2 cellular contexts compared by ENCODE assay signal in genomic region chr5:86986837-86987236, GRCh38.
TF ChIP-seq lines count a peak whose summit lies in the region.

No MANE protein-coding gene starts in this region.

TF ChIP-seq in SK-N-SH, 30 proteins besides CTCF, POLR2A, EP300 and RAD21:
- no peak for TF ChIP-seq NFIC (IDR thresholded peaks at IDR 0.05; ENCODE audit: borderline replicate concordance)
- TF ChIP-seq ELF1 (IDR thresholded peaks at IDR 0.05): no peak
- no peak for TF ChIP-seq MAX (IDR thresholded peaks at IDR 0.05; ENCODE audit: low read depth)
- no peak for TF ChIP-seq PBX3 (IDR thresholded peaks at IDR 0.05)
- TF ChIP-seq RCOR1 (IDR thresholded peaks at IDR 0.05; ENCODE audit: low read length): no peak
- no peak for TF ChIP-seq IRF3 (IDR thresholded peaks at IDR 0.05; ENCODE audit: low read depth, low read length)
- TF ChIP-seq SIN3A (IDR thresholded peaks at IDR 0.05; ENCODE audit: borderline replicate concordance, low read depth, low read length): no peak
- no peak for TF ChIP-seq NRF1 (IDR thresholded peaks at IDR 0.05; ENCODE audit: low read depth, low read length)
- no peak for TF ChIP-seq FOXJ3 (CRISPR knock-in tag; IDR thresholded peaks at IDR 0.05)
- TF ChIP-seq ZBTB33 (IDR thresholded peaks at IDR 0.05; ENCODE audit: borderline replicate concordance, low read depth): no peak
- no peak for TF ChIP-seq RXRA (IDR thresholded peaks at IDR 0.05; ENCODE audit: borderline replicate concordance, low read depth)
- TF ChIP-seq SMC3 (IDR thresholded peaks at IDR 0.05; ENCODE audit: low read depth, low read length): no peak
- TF ChIP-seq POLR2AphosphoS5 (IDR thresholded peaks at IDR 0.05; ENCODE audit: low read depth, low read length): no peak
- no peak for TF ChIP-seq EZH2phosphoT487 (IDR thresholded peaks at IDR 0.05; ENCODE audit: borderline replicate concordance, low read depth)

TF ChIP-seq in SK-N-SH treated with all-trans-retinoic acid at 6 μM for 48 hours, 23 proteins besides CTCF, POLR2A, EP300 and RAD21:
- no peak for TF ChIP-seq RARB (CRISPR knock-in tag; IDR thresholded peaks at IDR 0.05)
